17 cellular contexts compared by ENCODE assay signal in the genomic region with DNA sequence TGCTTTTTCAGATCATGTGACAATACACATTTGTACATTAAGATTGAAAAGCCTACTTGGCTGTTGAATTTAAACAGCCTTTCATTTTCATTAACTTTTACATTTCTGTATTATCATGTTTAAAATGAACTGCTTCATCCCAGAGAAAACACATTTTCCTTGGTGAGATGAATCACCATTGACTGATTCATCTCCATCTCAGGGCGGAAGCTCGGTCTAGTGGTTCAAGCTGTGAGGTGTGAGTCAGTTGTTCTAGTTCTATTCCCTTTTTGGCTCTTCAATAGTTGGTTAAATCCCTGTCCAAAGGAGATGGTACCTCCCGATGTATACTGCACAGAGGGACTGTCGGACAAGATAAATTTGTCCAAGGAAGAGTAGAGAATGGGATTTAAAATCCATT.
DNase-seq lines count a peak whose midpoint lies in the region; ATAC-seq and TF ChIP-seq lines count a peak whose summit lies in the region.
"Had no signal": no experiment of that assay in that cellular context is flagged by ENCODE, and none has a peak within 500 bp of the region (broad histone marks: within the 10 kb centered on the region; RNA-seq: fewer than 3 reads in every experiment).

No MANE protein-coding gene starts in this region.

- CTCF ChIA-PET in HCT116 (lab: Charles Lee) = no interaction called here

- POLR2A ChIA-PET in HCT116 (lab: Charles Lee) = no interaction called here

- no peak overlapping the region for H3K27ac ChIP-seq in HCT116 (ENCODE audit: low read depth, low read length)
- H3K27ac ChIP-seq: right atrium auricular region, tibial artery had no signal

- no TSS peak for BruUV-seq in HCT116 (replicated peaks; lab: Mats Ljungman, UMichigan)

- DNase-seq in A172 (ENCODE audit: low spot score) (peak; percentile 90), HCT116 (ENCODE audit: low read depth, low spot score) (no peak), amniotic epithelial cell (ENCODE audit: low read depth) (peak; percentile 9), glomerular visceral epithelial cell (ENCODE audit: extremely low spot score) (peak; percentile 72), T-helper 2 cell (no peak), NCI-H1417 treated with DMSO at 0.1 percent for 48 hours (lab: John Stamatoyannopoulos, UW) (no peak), NCI-H1105 treated with DMSO at 0.1 percent for 48 hours (lab: John Stamatoyannopoulos, UW) (no peak)
- no peak for DNase-seq in stimulated activated CD8-positive, alpha-beta memory T cell treated with anti-CD3 and anti-CD28 coated beads, Interleukin-4, amount 100 ng/mL, for 48 hours
- DNase-seq: Caco-2; IMR-90; NCI-H1048; nephron progenitor cell; SIG-M5; stimulated activated CD4-positive, alpha-beta T cell treated with anti-CD3 and anti-CD28 coated beads, Interleukin-2, amount 100 ng/mL, for 48 hours; T-helper 9 cell; tibial artery had no signal

- no peaks in the 10 kb centered on the region for H4K20me1 ChIP-seq in HCT116 (ENCODE audit: insufficient read depth)

- TF ChIP-seq POLR2A in HCT116 (IDR thresholded peaks at IDR 0.05; ENCODE audit: borderline replicate concordance, extremely low read depth, insufficient read depth, insufficient read length) = no peak

- no peaks in the 10 kb centered on the region for H3K9me2 ChIP-seq in HCT116 (ENCODE audit: insufficient read depth)

- TF ChIP-seq RAD21 in HCT116 (IDR thresholded peaks at IDR 0.05; ENCODE audit: low read depth) = no peak

- no peak overlapping the region for H3K9ac ChIP-seq in HCT116 (ENCODE audit: low read length)

- H3K4me2 ChIP-seq in HCT116 (ENCODE audit: low read length) = no peak overlapping the region

- H3K4me1 ChIP-seq in HCT116 (ENCODE audit: control insufficient read depth in 1 of 2, insufficient read depth in 2 of 2, low read length in 2 of 2) = no peaks in the 10 kb centered on the region
- H3K4me1 ChIP-seq: Caco-2, right atrium auricular region, tibial artery had no signal

- no peaks in the 10 kb centered on the region for H3K79me2 ChIP-seq in HCT116 (ENCODE audit: insufficient read depth, low read length)

- peaks cover 9% of the 10 kb centered on the region for H3K27me3 ChIP-seq in HCT116 (ENCODE audit: insufficient read depth, low read length)
- H3K27me3 ChIP-seq: right atrium auricular region, tibial artery had no signal

- no peaks in the 10 kb centered on the region for H3K9me3 ChIP-seq in HCT116 (ENCODE audit: control insufficient read depth in 1 of 2, insufficient read depth in 1 of 2, low read depth in 1 of 2, low read length in 2 of 2)
- H3K9me3 ChIP-seq: Caco-2, right atrium auricular region, tibial artery had no signal

- intact Hi-C loops in HCT116 (cut with micrococcal nuclease) = loop anchor here (5.0 kb wide), 1 partner anchor 52 kb away; no protein-coding TSS in a partner anchor

- no peaks in the 10 kb centered on the region for H3K36me3 ChIP-seq in HCT116 (ENCODE audit: control insufficient read depth in 1 of 2, insufficient read depth in 2 of 2, low read length in 2 of 2)
- H3K36me3 ChIP-seq: right atrium auricular region, tibial artery had no signal

- H2AFZ ChIP-seq in HCT116 (ENCODE audit: low read depth, low read length, poor library complexity, severe bottlenecking) = no peak overlapping the region

- no peak overlapping the region for H3K4me3 ChIP-seq in HCT116 (replicated peaks in 1 of 2; ENCODE audit: low read depth in 1 of 2, low read length in 2 of 2)
- H3K4me3 ChIP-seq: right atrium auricular region, tibial artery had no signal

- no peak for ATAC-seq in HCT116

- no peak for TF ChIP-seq CTCF in HCT116 (IDR thresholded peaks at IDR 0.05 in 2 of 3, conservative IDR thresholded peaks at IDR 0.05 in 1 of 3; ENCODE audit: borderline replicate concordance in 1 of 3, insufficient read depth in 1 of 3, low read depth in 2 of 3, low read length in 2 of 3)

- RAD21 ChIA-PET in HCT116 (lab: Charles Lee; ENCODE audit: low non-redundant PET in 1 of 2, low total read pairs in 2 of 2, uncharacterized antibody in 2 of 2, unreplicated experiment in 2 of 2) = no interaction called here

TF ChIP-seq in HCT116, 20 proteins besides CTCF, POLR2A, EP300 and RAD21:
- TF ChIP-seq JUND (IDR thresholded peaks at IDR 0.05) (peak; percentile 36; the same call in 1 of the 2 replicates), FOSL1 (IDR thresholded peaks at IDR 0.05; ENCODE audit: low read depth) (peak; percentile 46), SP1 (IDR thresholded peaks at IDR 0.05; ENCODE audit: low read depth) (peak; percentile 27; the same call in 1 of the 2 replicates), YY1 (IDR thresholded peaks at IDR 0.05; ENCODE audit: extremely low read depth, insufficient replicate concordance, low read depth, low read length) (no peak)

Comparison
In these comparisons a context has a peak if more than half of its experiments do, and no peak if none do; other contexts are left out.
1. DNase-seq: peak in A172 (single experiment), amniotic epithelial cell (single experiment) and glomerular visceral epithelial cell (single experiment); none in HCT116 (single experiment), T-helper 2 cell (0 of 5), stimulated activated CD8-positive, alpha-beta memory T cell treated with anti-CD3 and anti-CD28 coated beads, Interleukin-4, amount 100 ng/mL, for 48 hours (single experiment), NCI-H1417 treated with DMSO at 0.1 percent for 48 hours (single experiment) and NCI-H1105 treated with DMSO at 0.1 percent for 48 hours (single experiment).